Comparison of ENCODE assay signal across 1 cellular context in genomic region chr16:11252482-11252931, GRCh38.
A peak's percentile ranks its signal among the peaks of the same experiment; 100 is the strongest.
TF ChIP-seq lines count a peak whose summit lies in the region.

No MANE protein-coding gene starts in this region.

TF ChIP-seq in HepG2, 621 proteins besides CTCF, POLR2A, EP300 and RAD21 (continues in another document):
- TF ChIP-seq ZNF569 (CRISPR knock-in tag; IDR thresholded peaks at IDR 0.05; ENCODE audit: borderline replicate concordance), result no peak
- no peak for TF ChIP-seq CEBPG (CRISPR knock-in tag; IDR thresholded peaks at IDR 0.05)
- TF ChIP-seq ZNF670 (CRISPR knock-in tag; IDR thresholded peaks at IDR 0.05; ENCODE audit: borderline replicate concordance), result peak; percentile 30; the same call in 1 of the 2 replicates
- no peak for TF ChIP-seq ZSCAN25 (CRISPR knock-in tag; IDR thresholded peaks at IDR 0.05)
- no peak for TF ChIP-seq E2F5 (CRISPR knock-in tag; conservative IDR thresholded peaks at IDR 0.05)
- TF ChIP-seq, protein P1, sequence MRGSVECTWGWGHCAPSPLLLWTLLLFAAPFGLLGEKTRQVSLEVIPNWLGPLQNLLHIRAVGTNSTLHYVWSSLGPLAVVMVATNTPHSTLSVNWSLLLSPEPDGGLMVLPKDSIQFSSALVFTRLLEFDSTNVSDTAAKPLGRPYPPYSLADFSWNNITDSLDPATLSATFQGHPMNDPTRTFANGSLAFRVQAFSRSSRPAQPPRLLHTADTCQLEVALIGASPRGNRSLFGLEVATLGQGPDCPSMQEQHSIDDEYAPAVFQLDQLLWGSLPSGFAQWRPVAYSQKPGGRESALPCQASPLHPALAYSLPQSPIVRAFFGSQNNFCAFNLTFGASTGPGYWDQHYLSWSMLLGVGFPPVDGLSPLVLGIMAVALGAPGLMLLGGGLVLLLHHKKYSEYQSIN (CRISPR knock-in tag; IDR thresholded peaks at IDR 0.05; ENCODE audit: borderline replicate concordance), result 0 out of 2 replicates have a peak, but pooled peaks have one; percentile 57
- no peak for TF ChIP-seq ZNF878 (CRISPR knock-in tag; IDR thresholded peaks at IDR 0.05)
- no peak; the same call in 1 of the 2 replicates for TF ChIP-seq POLR2G (IDR thresholded peaks at IDR 0.05; ENCODE audit: low read depth, low read length)
- TF ChIP-seq BRD4 (CRISPR knock-in tag; IDR thresholded peaks at IDR 0.05), result no peak
- no peak for TF ChIP-seq ZFP37 (CRISPR knock-in tag; IDR thresholded peaks at IDR 0.05; ENCODE audit: borderline replicate concordance)
- no peak for TF ChIP-seq FOXO4 (CRISPR knock-in tag; conservative IDR thresholded peaks at IDR 0.05)
- TF ChIP-seq, protein P2, sequence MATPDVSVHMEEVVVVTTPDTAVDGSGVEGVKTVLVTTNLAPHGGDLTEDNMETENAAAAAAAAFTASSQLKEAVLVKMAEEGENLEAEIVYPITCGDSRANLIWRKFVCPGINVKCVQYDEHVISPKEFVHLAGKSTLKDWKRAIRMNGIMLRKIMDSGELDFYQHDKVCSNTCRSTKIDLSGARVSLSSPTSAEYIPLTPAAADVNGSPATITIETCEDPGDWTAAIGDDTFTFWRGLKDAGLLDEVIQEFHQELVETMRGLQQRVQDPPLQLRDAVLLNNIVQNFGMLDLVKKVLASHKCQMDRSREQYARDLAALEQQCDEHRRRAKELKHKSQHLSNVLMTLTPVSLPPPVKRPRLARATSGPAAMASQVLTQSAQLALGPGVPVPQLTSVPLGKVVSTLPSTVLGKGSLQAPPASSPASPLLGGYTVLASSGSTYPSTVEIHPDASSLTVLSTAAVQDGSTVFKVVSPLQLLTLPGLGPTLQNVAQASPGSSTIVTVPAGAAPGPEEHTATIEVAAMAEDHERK (CRISPR knock-in tag; IDR thresholded peaks at IDR 0.05; ENCODE audit: low read depth), result no peak
- TF ChIP-seq ZNF558 (CRISPR knock-in tag; IDR thresholded peaks at IDR 0.05; ENCODE audit: borderline replicate concordance), result 0 out of 2 replicates have a peak, but pooled peaks have one; percentile 44
- TF ChIP-seq U2AF1 (optimal IDR thresholded peaks at IDR 0.05; ENCODE audit: low read depth, low read length), result no peak
- no peak for TF ChIP-seq RELA (CRISPR knock-in tag; IDR thresholded peaks at IDR 0.05)
- TF ChIP-seq ZNF766 (CRISPR knock-in tag; IDR thresholded peaks at IDR 0.05; ENCODE audit: borderline replicate concordance), result no peak
- no peak for TF ChIP-seq ZNF446 (CRISPR knock-in tag; IDR thresholded peaks at IDR 0.05)
- TF ChIP-seq, protein P3, sequence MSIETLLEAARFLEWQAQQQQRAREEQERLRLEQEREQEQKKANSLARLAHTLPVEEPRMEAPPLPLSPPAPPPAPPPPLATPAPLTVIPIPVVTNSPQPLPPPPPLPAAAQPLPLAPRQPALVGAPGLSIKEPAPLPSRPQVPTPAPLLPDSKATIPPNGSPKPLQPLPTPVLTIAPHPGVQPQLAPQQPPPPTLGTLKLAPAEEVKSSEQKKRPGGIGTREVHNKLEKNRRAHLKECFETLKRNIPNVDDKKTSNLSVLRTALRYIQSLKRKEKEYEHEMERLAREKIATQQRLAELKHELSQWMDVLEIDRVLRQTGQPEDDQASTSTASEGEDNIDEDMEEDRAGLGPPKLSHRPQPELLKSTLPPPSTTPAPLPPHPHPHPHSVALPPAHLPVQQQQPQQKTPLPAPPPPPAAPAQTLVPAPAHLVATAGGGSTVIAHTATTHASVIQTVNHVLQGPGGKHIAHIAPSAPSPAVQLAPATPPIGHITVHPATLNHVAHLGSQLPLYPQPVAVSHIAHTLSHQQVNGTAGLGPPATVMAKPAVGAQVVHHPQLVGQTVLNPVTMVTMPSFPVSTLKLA (IDR thresholded peaks at IDR 0.05), result no peak
- TF ChIP-seq ZNF124 (CRISPR knock-in tag; IDR thresholded peaks at IDR 0.05), result no peak
- TF ChIP-seq, protein P4, sequence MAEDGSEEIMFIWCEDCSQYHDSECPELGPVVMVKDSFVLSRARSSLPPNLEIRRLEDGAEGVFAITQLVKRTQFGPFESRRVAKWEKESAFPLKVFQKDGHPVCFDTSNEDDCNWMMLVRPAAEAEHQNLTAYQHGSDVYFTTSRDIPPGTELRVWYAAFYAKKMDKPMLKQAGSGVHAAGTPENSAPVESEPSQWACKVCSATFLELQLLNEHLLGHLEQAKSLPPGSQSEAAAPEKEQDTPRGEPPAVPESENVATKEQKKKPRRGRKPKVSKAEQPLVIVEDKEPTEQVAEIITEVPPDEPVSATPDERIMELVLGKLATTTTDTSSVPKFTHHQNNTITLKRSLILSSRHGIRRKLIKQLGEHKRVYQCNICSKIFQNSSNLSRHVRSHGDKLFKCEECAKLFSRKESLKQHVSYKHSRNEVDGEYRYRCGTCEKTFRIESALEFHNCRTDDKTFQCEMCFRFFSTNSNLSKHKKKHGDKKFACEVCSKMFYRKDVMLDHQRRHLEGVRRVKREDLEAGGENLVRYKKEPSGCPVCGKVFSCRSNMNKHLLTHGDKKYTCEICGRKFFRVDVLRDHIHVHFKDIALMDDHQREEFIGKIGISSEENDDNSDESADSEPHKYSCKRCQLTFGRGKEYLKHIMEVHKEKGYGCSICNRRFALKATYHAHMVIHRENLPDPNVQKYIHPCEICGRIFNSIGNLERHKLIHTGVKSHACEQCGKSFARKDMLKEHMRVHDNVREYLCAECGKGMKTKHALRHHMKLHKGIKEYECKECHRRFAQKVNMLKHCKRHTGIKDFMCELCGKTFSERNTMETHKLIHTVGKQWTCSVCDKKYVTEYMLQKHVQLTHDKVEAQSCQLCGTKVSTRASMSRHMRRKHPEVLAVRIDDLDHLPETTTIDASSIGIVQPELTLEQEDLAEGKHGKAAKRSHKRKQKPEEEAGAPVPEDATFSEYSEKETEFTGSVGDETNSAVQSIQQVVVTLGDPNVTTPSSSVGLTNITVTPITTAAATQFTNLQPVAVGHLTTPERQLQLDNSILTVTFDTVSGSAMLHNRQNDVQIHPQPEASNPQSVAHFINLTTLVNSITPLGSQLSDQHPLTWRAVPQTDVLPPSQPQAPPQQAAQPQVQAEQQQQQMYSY (CRISPR knock-in tag; IDR thresholded peaks at IDR 0.05), result no peak
- TF ChIP-seq ZNF577 (CRISPR knock-in tag; IDR thresholded peaks at IDR 0.05; ENCODE audit: borderline replicate concordance, low read depth), result no peak
- TF ChIP-seq ERF (CRISPR knock-in tag; IDR thresholded peaks at IDR 0.05), result no peak
- 0 out of 2 replicates have a peak, but pooled peaks have one; percentile 23 for TF ChIP-seq SMAD3 (CRISPR knock-in tag; IDR thresholded peaks at IDR 0.05)
- no peak for TF ChIP-seq NFE2L1 (CRISPR knock-in tag; IDR thresholded peaks at IDR 0.05; ENCODE audit: borderline replicate concordance)
- no peak for TF ChIP-seq TP53 (CRISPR knock-in tag; conservative IDR thresholded peaks at IDR 0.05)
- TF ChIP-seq, protein P5, sequence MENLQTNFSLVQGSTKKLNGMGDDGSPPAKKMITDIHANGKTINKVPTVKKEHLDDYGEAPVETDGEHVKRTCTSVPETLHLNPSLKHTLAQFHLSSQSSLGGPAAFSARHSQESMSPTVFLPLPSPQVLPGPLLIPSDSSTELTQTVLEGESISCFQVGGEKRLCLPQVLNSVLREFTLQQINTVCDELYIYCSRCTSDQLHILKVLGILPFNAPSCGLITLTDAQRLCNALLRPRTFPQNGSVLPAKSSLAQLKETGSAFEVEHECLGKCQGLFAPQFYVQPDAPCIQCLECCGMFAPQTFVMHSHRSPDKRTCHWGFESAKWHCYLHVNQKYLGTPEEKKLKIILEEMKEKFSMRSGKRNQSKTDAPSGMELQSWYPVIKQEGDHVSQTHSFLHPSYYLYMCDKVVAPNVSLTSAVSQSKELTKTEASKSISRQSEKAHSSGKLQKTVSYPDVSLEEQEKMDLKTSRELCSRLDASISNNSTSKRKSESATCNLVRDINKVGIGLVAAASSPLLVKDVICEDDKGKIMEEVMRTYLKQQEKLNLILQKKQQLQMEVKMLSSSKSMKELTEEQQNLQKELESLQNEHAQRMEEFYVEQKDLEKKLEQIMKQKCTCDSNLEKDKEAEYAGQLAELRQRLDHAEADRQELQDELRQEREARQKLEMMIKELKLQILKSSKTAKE (CRISPR knock-in tag; IDR thresholded peaks at IDR 0.05; ENCODE audit: borderline replicate concordance), result no peak
- no peak for TF ChIP-seq ZNF337 (CRISPR knock-in tag; IDR thresholded peaks at IDR 0.05; ENCODE audit: borderline replicate concordance, low read depth)
- no peak for TF ChIP-seq ZNF367 (CRISPR knock-in tag; IDR thresholded peaks at IDR 0.05; ENCODE audit: borderline replicate concordance)
- TF ChIP-seq NFE2L2 (IDR thresholded peaks at IDR 0.05; ENCODE audit: low read length), result no peak
- no peak for TF ChIP-seq ZNF260 (CRISPR knock-in tag; IDR thresholded peaks at IDR 0.05; ENCODE audit: borderline replicate concordance, low read depth)
- TF ChIP-seq ZNF33A (CRISPR knock-in tag; IDR thresholded peaks at IDR 0.05; ENCODE audit: borderline replicate concordance), result 0 out of 2 replicates have a peak, but pooled peaks have one; percentile 40
- no peak; the same call in 1 of the 2 replicates for TF ChIP-seq SALL1 (CRISPR knock-in tag; IDR thresholded peaks at IDR 0.05)
- TF ChIP-seq POGZ (CRISPR knock-in tag; IDR thresholded peaks at IDR 0.05), result no peak
- TF ChIP-seq ZMYM3 (CRISPR knock-in tag; IDR thresholded peaks at IDR 0.05), result peak; percentile 48
- TF ChIP-seq RARA (CRISPR knock-in tag; IDR thresholded peaks at IDR 0.05), result no peak
- TF ChIP-seq REPIN1 (CRISPR knock-in tag; IDR thresholded peaks at IDR 0.05; ENCODE audit: borderline replicate concordance, low read depth), result no peak
- 0 out of 2 replicates have a peak, but pooled peaks have one; percentile 60 for TF ChIP-seq ZNF354B (CRISPR knock-in tag; IDR thresholded peaks at IDR 0.05)
- TF ChIP-seq, protein P6, sequence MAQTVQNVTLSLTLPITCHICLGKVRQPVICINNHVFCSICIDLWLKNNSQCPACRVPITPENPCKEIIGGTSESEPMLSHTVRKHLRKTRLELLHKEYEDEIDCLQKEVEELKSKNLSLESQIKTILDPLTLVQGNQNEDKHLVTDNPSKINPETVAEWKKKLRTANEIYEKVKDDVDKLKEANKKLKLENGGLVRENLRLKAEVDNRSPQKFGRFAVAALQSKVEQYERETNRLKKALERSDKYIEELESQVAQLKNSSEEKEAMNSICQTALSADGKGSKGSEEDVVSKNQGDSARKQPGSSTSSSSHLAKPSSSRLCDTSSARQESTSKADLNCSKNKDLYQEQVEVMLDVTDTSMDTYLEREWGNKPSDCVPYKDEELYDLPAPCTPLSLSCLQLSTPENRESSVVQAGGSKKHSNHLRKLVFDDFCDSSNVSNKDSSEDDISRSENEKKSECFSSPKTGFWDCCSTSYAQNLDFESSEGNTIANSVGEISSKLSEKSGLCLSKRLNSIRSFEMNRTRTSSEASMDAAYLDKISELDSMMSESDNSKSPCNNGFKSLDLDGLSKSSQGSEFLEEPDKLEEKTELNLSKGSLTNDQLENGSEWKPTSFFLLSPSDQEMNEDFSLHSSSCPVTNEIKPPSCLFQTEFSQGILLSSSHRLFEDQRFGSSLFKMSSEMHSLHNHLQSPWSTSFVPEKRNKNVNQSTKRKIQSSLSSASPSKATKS (CRISPR knock-in tag; IDR thresholded peaks at IDR 0.05), result no peak
- TF ChIP-seq PLRG1 (conservative IDR thresholded peaks at IDR 0.05), result no peak
- TF ChIP-seq ETV6 (CRISPR knock-in tag; conservative IDR thresholded peaks at IDR 0.05), result no peak
- no peak for TF ChIP-seq ZSCAN20 (CRISPR knock-in tag; IDR thresholded peaks at IDR 0.05; ENCODE audit: borderline replicate concordance)
- no peak for TF ChIP-seq HNF4G (IDR thresholded peaks at IDR 0.05; ENCODE audit: borderline replicate concordance, low read depth, low read length)
- TF ChIP-seq HNF4G (CRISPR knock-in tag; IDR thresholded peaks at IDR 0.05; ENCODE audit: borderline replicate concordance, low read depth), result no peak
- TF ChIP-seq, protein P7, sequence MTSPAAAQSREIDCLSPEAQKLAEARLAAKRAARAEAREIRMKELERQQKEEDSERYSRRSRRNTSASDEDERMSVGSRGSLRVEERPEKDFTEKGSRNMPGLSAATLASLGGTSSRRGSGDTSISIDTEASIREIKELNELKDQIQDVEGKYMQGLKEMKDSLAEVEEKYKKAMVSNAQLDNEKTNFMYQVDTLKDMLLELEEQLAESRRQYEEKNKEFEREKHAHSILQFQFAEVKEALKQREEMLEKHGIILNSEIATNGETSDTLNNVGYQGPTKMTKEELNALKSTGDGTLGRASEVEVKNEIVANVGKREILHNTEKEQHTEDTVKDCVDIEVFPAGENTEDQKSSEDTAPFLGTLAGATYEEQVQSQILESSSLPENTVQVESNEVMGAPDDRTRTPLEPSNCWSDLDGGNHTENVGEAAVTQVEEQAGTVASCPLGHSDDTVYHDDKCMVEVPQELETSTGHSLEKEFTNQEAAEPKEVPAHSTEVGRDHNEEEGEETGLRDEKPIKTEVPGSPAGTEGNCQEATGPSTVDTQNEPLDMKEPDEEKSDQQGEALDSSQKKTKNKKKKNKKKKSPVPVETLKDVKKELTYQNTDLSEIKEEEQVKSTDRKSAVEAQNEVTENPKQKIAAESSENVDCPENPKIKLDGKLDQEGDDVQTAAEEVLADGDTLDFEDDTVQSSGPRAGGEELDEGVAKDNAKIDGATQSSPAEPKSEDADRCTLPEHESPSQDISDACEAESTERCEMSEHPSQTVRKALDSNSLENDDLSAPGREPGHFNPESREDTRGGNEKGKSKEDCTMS (CRISPR knock-in tag; conservative IDR thresholded peaks at IDR 0.05), result no peak
- no peak for TF ChIP-seq ZNF333 (CRISPR knock-in tag; IDR thresholded peaks at IDR 0.05; ENCODE audit: borderline replicate concordance)
- TF ChIP-seq SP1 (IDR thresholded peaks at IDR 0.05), result no peak
- no peak for TF ChIP-seq SP1 (CRISPR knock-in tag; IDR thresholded peaks at IDR 0.05)
- peak; percentile 11; the same call in 1 of the 2 replicates for TF ChIP-seq ZNF614 (CRISPR knock-in tag; IDR thresholded peaks at IDR 0.05; ENCODE audit: borderline replicate concordance)
- no peak for TF ChIP-seq WIZ (CRISPR knock-in tag; IDR thresholded peaks at IDR 0.05)
